16 cellular contexts compared by ENCODE assay signal in genomic region chr20:57195023-57195758, GRCh38.
A peak's percentile ranks its signal among the peaks of the same experiment; 100 is the strongest.
DNase-seq lines count a peak whose midpoint lies in the region; ATAC-seq and TF ChIP-seq lines count a peak whose summit lies in the region.
"Had no signal": no experiment of that assay in that cellular context is flagged by ENCODE, and none has a peak within 500 bp of the region (broad histone marks: within the 10 kb centered on the region; RNA-seq: fewer than 3 reads in every experiment).

No MANE protein-coding gene starts in this region.

- H3K79me1 ChIP-seq in mesendoderm (ENCODE audit: low read length): no peaks in the 10 kb centered on the region

- H3K79me2 ChIP-seq in smooth muscle cell (ENCODE audit: low read depth) (no peaks in the 10 kb centered on the region), mesendoderm (ENCODE audit: control insufficient read depth, insufficient read depth, low read length) (no peaks in the 10 kb centered on the region)

- no peak overlapping the region for H3K18ac ChIP-seq in mesendoderm (ENCODE audit: low read length)

- H3K27ac ChIP-seq in RWPE1 (no peak overlapping the region), smooth muscle cell (ENCODE audit: low read depth) (no peak overlapping the region), mesendoderm (ENCODE audit: low read depth, low read length) (no peak overlapping the region)
- H3K27ac ChIP-seq: 22Rv1, neutrophil had no signal

- H2BK15ac ChIP-seq in mesendoderm (replicated peaks; ENCODE audit: low read depth): no peak overlapping the region

- peak; percentile 93 for ATAC-seq in esophagus mucosa
- ATAC-seq: T-cell had no signal

- no peak overlapping the region for H2BK120ac ChIP-seq in mesendoderm (ENCODE audit: low read depth, low read length)

- H3K4me3 ChIP-seq in smooth muscle cell (no peak overlapping the region), mesendoderm (ENCODE audit: low read length) (no peak overlapping the region)

- H2AFZ ChIP-seq in smooth muscle cell (ENCODE audit: low read depth): no peak overlapping the region

- no peak overlapping the region for H3K9ac ChIP-seq in smooth muscle cell (ENCODE audit: low read depth)
- no peak overlapping the region for H3K9ac ChIP-seq in mesendoderm (ENCODE audit: low read length)

- no peak overlapping the region for H2BK5ac ChIP-seq in mesendoderm (ENCODE audit: low read length)

- no peak overlapping the region for H3K4ac ChIP-seq in mesendoderm (ENCODE audit: low read depth, low read length)

- TF ChIP-seq CTCF in RWPE1 (conservative IDR thresholded peaks at IDR 0.05; ENCODE audit: low read depth): no peak
- TF ChIP-seq CTCF in smooth muscle cell (IDR thresholded peaks at IDR 0.05; ENCODE audit: borderline replicate concordance, insufficient read depth, poor library complexity, severe bottlenecking): no peak

- H3K56ac ChIP-seq in mesendoderm (ENCODE audit: low read length): no peak overlapping the region

- H3K36me3 ChIP-seq in smooth muscle cell (ENCODE audit: low read depth) (no peaks in the 10 kb centered on the region), mesendoderm (ENCODE audit: control insufficient read depth, insufficient read depth, low read length) (no peaks in the 10 kb centered on the region)
- H3K36me3 ChIP-seq: neutrophil had no signal

- H3F3A ChIP-seq in smooth muscle cell (ENCODE audit: low read depth): peaks cover 14% of the 10 kb centered on the region

- no peak overlapping the region for H3K23ac ChIP-seq in mesendoderm (ENCODE audit: low read length)

- 67% methylated on average over 24 of the region's 24 CpGs for WGBS in smooth muscle cell (ENCODE audit: low lambda C conversion rate)
- no CpG with 5 or more reads among the region's 24 CpGs for WGBS in mesendoderm (ENCODE audit: extremely low coverage, insufficient coverage, low lambda C conversion rate)

- H4K5ac ChIP-seq in mesendoderm (ENCODE audit: low read length): no peak overlapping the region

- POLR2A ChIA-PET in RWPE1 (lab: Yijun Ruan, JAX; ENCODE audit: low non-redundant PET): interaction anchor here (0.6 kb wide), 1 partner anchor 12 kb away, joined by 4 read pairs; no protein-coding TSS in a partner anchor

- DNase-seq in NCI-H82 (lab: John Stamatoyannopoulos, UW) (peak; percentile 14), NCI-H82 treated with DMSO at 0.1 percent for 48 hours (lab: John Stamatoyannopoulos, UW; ENCODE audit: unreplicated experiment) (no peak), RWPE1 (ENCODE audit: low spot score) (peak; percentile 91), smooth muscle cell (lab: John Stamatoyannopoulos, UW; ENCODE audit: unreplicated experiment) (peak; percentile 10), NCI-H2171 treated with DMSO at 0.1 percent for 48 hours (lab: John Stamatoyannopoulos, UW) (no peak), mesendoderm (no peak)
- no peak for DNase-seq in stimulated activated CD4-positive, alpha-beta T cell treated with anti-CD3 and anti-CD28 coated beads, Interleukin-2, amount 100 ng/mL, for 48 hours
- DNase-seq: activated B cell treated with CpG ODN at 0.5 μM for 24 hours; activated gamma-delta T cell treated with Interleukin-2 at 50 U/mL for 16 hours; GDM1; Kasumi-1; stimulated activated naive CD4-positive, alpha-beta T cell; T-cell had no signal

- H3K4me1 ChIP-seq in smooth muscle cell (ENCODE audit: low read depth): peaks cover 18% of the 10 kb centered on the region
- no peaks in the 10 kb centered on the region for H3K4me1 ChIP-seq in mesendoderm (ENCODE audit: control insufficient read depth, low read depth, low read length)

- no peaks in the 10 kb centered on the region for H3K9me3 ChIP-seq in smooth muscle cell (replicated peaks; ENCODE audit: low read depth)
- H3K9me3 ChIP-seq: neutrophil had no signal

- no peak overlapping the region for H2AK5ac ChIP-seq in mesendoderm (ENCODE audit: low read length)

- peaks cover 4% of the 10 kb centered on the region for H4K20me1 ChIP-seq in smooth muscle cell (ENCODE audit: low read depth)

- H3K4me2 ChIP-seq in smooth muscle cell (peak overlapping the region; percentile 69), mesendoderm (ENCODE audit: low read length) (no peak overlapping the region)

- no peaks in the 10 kb centered on the region for H3K27me3 ChIP-seq in smooth muscle cell (ENCODE audit: low read depth)
- no peaks in the 10 kb centered on the region for H3K27me3 ChIP-seq in mesendoderm (ENCODE audit: insufficient read depth, low read length, poor library complexity)
- H3K27me3 ChIP-seq: neutrophil had no signal

- no peak overlapping the region for H4K8ac ChIP-seq in mesendoderm (ENCODE audit: low read depth, low read length)

- CTCF ChIA-PET in RWPE1 (lab: Yijun Ruan, JAX): interaction anchor here (0.5 to 1.1 kb wide), 3 partner anchors 102 to 137 kb away, joined by 3 to 5 read pairs (median 5); no protein-coding TSS in a partner anchor

Comparison
In these comparisons a context has a peak if more than half of its experiments do, and no peak if none do; other contexts are left out.
1. DNase-seq: peak in NCI-H82 (single experiment), RWPE1 (single experiment) and smooth muscle cell (single experiment); none in NCI-H82 treated with DMSO at 0.1 percent for 48 hours (single experiment), NCI-H2171 treated with DMSO at 0.1 percent for 48 hours (single experiment), stimulated activated CD4-positive, alpha-beta T cell treated with anti-CD3 and anti-CD28 coated beads, Interleukin-2, amount 100 ng/mL, for 48 hours (0 of 2) and mesendoderm (single experiment).